ENCODE assay signal across 10 cellular contexts in genomic region chr13:102401305-102401704, GRCh38. TPM values are rescaled to one million over a fixed set of nuclear protein-coding genes. Genes with fewer than 3 reads are reported as not detected.
DNase-seq lines count a peak whose midpoint lies in the region; ATAC-seq, FAIRE-seq and TF ChIP-seq lines count a peak whose summit lies in the region.
"Had no signal": no experiment of that assay in that cellular context is flagged by ENCODE, and none has a peak within 500 bp of the region (broad histone marks: within the 10 kb centered on the region; RNA-seq: fewer than 3 reads in every experiment).

No MANE protein-coding gene starts in this region.

- H3K36me3 ChIP-seq in bronchial epithelial cell (ENCODE audit: control insufficient read depth, insufficient read depth, low read length) (no peaks in the 10 kb centered on the region), left lung (no peaks in the 10 kb centered on the region), tibial artery (no peaks in the 10 kb centered on the region)
- H3K36me3 ChIP-seq: HAP-1 had no signal

- POLR2A ChIA-PET in activated CD4-positive, alpha-beta T cell treated with anti-CD3 and anti-CD28 coated beads, Interleukin-2, amount 10 ng/mL, durations not matched to agents 7 days and 5 days (lab: Charles Lee) = no interaction called here

- H3K27me3 Mint-ChIP-seq in activated CD4-positive, alpha-beta T cell treated with anti-CD3 and anti-CD28 coated beads, Interleukin-2, amount 10 ng/mL, durations not matched to agents 7 days and 5 days = peaks cover 69% of the 10 kb centered on the region

- no peak for TF ChIP-seq CTCF in bronchial epithelial cell (IDR thresholded peaks at IDR 0.05; ENCODE audit: insufficient read depth, low read length, severe bottlenecking)
- no peak for TF ChIP-seq CTCF in left lung (IDR thresholded peaks at IDR 0.05)
- no peak for TF ChIP-seq CTCF in tibial artery (IDR thresholded peaks at IDR 0.05)

- no peak for DNase-seq in activated CD4-positive, alpha-beta T cell treated with anti-CD3 and anti-CD28 coated beads, Interleukin-2, amount 10 ng/mL, durations not matched to agents 7 days and 5 days
- DNase-seq in activated CD4-positive, alpha-beta T cell treated with anti-CD3 and anti-CD28 coated beads for 4 hours = no peak
- DNase-seq in bronchial epithelial cell (ENCODE audit: low read depth) = peak; percentile 18
- DNase-seq in left lung = no peak
- no peak for DNase-seq in tibial artery
- DNase-seq in NCI-H526 treated with DMSO at 0.1 percent for 48 hours (lab: John Stamatoyannopoulos, UW) = no peak
- DNase-seq in 8988T = no peak
- DNase-seq in DMS79 (lab: John Stamatoyannopoulos, UW) = no peak
- DNase-seq: NCI-H446 treated with DMSO at 0.1 percent for 48 hours had no signal

- no peak for FAIRE-seq in bronchial epithelial cell (lab: Jason Lieb, UNC)

- peak; percentile 19 for ATAC-seq in left lung

- intact Hi-C loops in left lung (cut with DNase I) (no loop called here), tibial artery (cut with DNase I; ENCODE audit: low total_unique reads) (no loop called here)

- H3K27ac ChIP-seq in left lung = no peak overlapping the region
- H3K27ac ChIP-seq in tibial artery = peak overlapping the region in 1 of 2 donors; percentile 6

- H3K27me3 ChIP-seq in bronchial epithelial cell (ENCODE audit: control insufficient read depth, insufficient read depth, low read length) (peaks cover 15% of the 10 kb centered on the region), left lung (peaks cover 27 to 68% of the 10 kb centered on the region in 2 donors), tibial artery (peaks cover 0 to 35% of the 10 kb centered on the region in 2 donors)

- CTCF ChIA-PET in activated CD4-positive, alpha-beta T cell treated with anti-CD3 and anti-CD28 coated beads, Interleukin-2, amount 10 ng/mL, durations not matched to agents 7 days and 5 days (lab: Charles Lee) = interaction anchor here (0.6 to 0.7 kb wide), 2 partner anchors 21 to 30 kb away, joined by 3 to 4 read pairs; no protein-coding TSS in a partner anchor

- no peaks in the 10 kb centered on the region for H3K36me3 Mint-ChIP-seq in activated CD4-positive, alpha-beta T cell treated with anti-CD3 and anti-CD28 coated beads, Interleukin-2, amount 10 ng/mL, durations not matched to agents 7 days and 5 days (ENCODE audit: low read depth)

- H3K4me3 ChIP-seq in bronchial epithelial cell (ENCODE audit: low read depth, low read length) (no peak overlapping the region), left lung (peak overlapping the region in 1 of 2 donors; percentile 38), tibial artery (peak overlapping the region; percentile 47 to 58)
- H3K4me3 ChIP-seq: HAP-1 had no signal

- no peak overlapping the region for H3K27ac Mint-ChIP-seq in activated CD4-positive, alpha-beta T cell treated with anti-CD3 and anti-CD28 coated beads, Interleukin-2, amount 10 ng/mL, durations not matched to agents 7 days and 5 days

- peaks cover 28% of the 10 kb centered on the region for H3K4me1 Mint-ChIP-seq in activated CD4-positive, alpha-beta T cell treated with anti-CD3 and anti-CD28 coated beads, Interleukin-2, amount 10 ng/mL, durations not matched to agents 7 days and 5 days

- peak overlapping the region; percentile 61 for H3K4me3 Mint-ChIP-seq in activated CD4-positive, alpha-beta T cell treated with anti-CD3 and anti-CD28 coated beads, Interleukin-2, amount 10 ng/mL, durations not matched to agents 7 days and 5 days

- H3K9me3 ChIP-seq in left lung = no peaks in the 10 kb centered on the region
- H3K9me3 ChIP-seq in tibial artery = no peaks in the 10 kb centered on the region
- H3K9me3 ChIP-seq: HAP-1 had no signal

- H3K9me3 Mint-ChIP-seq in activated CD4-positive, alpha-beta T cell treated with anti-CD3 and anti-CD28 coated beads, Interleukin-2, amount 10 ng/mL, durations not matched to agents 7 days and 5 days = no peaks in the 10 kb centered on the region

- H3K4me1 ChIP-seq in left lung (peaks cover 6% of the 10 kb centered on the region in 2 donors), tibial artery (peaks cover 0 to 32% (median 24%) of the 10 kb centered on the region in 4 donors)

RNA-seq across cellular contexts. Expression of gene FGF14, which starts 0.5 kb away (rescaled TPM):
- not detected for total RNA-seq in activated CD4-positive, alpha-beta T cell treated with anti-CD3 and anti-CD28 coated beads, Interleukin-2, amount 10 ng/mL, durations not matched to agents 7 days and 5 days
- total RNA-seq in bronchial epithelial cell = 0.13 TPM in 1 of 2 replicates, not detected in the other
- 1 to 10 TPM; 1.4 to 3.4 TPM for total RNA-seq in left lung
